ENCODE assay signal across 1 cellular context in the genomic region with DNA sequence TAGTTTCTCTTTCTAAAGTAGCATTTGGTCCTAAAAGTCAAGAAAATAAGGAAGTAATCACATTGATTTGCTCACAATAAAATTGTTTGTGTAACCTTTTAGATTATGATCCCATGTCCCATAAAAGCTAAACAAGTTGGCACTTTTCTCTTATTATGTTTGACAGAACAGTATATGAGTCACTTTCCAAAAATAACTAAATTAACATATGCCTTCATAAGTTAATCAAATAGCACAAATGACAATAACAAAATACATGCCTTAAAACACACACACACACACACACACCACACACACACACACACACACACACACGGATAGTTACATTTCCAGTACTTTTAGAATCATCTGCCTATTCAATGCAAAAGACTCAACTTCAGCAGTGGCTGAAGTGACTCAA.
TF ChIP-seq lines count a peak whose summit lies in the region.

No MANE protein-coding gene starts in this region.

TF ChIP-seq in HEK293, 187 proteins besides CTCF, POLR2A, EP300 and RAD21 (continued from another document):
- TF ChIP-seq, protein P1, sequence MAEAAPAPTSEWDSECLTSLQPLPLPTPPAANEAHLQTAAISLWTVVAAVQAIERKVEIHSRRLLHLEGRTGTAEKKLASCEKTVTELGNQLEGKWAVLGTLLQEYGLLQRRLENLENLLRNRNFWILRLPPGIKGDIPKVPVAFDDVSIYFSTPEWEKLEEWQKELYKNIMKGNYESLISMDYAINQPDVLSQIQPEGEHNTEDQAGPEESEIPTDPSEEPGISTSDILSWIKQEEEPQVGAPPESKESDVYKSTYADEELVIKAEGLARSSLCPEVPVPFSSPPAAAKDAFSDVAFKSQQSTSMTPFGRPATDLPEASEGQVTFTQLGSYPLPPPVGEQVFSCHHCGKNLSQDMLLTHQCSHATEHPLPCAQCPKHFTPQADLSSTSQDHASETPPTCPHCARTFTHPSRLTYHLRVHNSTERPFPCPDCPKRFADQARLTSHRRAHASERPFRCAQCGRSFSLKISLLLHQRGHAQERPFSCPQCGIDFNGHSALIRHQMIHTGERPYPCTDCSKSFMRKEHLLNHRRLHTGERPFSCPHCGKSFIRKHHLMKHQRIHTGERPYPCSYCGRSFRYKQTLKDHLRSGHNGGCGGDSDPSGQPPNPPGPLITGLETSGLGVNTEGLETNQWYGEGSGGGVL (tag by site-specific recombination; IDR thresholded peaks at IDR 0.05), result peak; percentile 34; the same call in 1 of the 2 replicates
- 0 out of 2 replicates have a peak, but pooled peaks have one; percentile 21 for TF ChIP-seq MYNN (tag by site-specific recombination; IDR thresholded peaks at IDR 0.05; ENCODE audit: borderline replicate concordance)
- peak; percentile 41; the same call in 1 of the 2 replicates for TF ChIP-seq FEZF1 (tag by site-specific recombination; IDR thresholded peaks at IDR 0.05)
- TF ChIP-seq, protein P2, sequence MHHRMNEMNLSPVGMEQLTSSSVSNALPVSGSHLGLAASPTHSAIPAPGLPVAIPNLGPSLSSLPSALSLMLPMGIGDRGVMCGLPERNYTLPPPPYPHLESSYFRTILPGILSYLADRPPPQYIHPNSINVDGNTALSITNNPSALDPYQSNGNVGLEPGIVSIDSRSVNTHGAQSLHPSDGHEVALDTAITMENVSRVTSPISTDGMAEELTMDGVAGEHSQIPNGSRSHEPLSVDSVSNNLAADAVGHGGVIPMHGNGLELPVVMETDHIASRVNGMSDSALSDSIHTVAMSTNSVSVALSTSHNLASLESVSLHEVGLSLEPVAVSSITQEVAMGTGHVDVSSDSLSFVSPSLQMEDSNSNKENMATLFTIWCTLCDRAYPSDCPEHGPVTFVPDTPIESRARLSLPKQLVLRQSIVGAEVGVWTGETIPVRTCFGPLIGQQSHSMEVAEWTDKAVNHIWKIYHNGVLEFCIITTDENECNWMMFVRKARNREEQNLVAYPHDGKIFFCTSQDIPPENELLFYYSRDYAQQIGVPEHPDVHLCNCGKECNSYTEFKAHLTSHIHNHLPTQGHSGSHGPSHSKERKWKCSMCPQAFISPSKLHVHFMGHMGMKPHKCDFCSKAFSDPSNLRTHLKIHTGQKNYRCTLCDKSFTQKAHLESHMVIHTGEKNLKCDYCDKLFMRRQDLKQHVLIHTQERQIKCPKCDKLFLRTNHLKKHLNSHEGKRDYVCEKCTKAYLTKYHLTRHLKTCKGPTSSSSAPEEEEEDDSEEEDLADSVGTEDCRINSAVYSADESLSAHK (tag by site-specific recombination; IDR thresholded peaks at IDR 0.05), result 0 out of 2 replicates have a peak, but pooled peaks have one; percentile 21
- 0 out of 2 replicates have a peak, but pooled peaks have one; percentile 12 for TF ChIP-seq ZNF664 (tag by site-specific recombination; IDR thresholded peaks at IDR 0.05)
- no peak for TF ChIP-seq ZNF335 (tag by site-specific recombination; conservative IDR thresholded peaks at IDR 0.05)
- TF ChIP-seq, protein P3, sequence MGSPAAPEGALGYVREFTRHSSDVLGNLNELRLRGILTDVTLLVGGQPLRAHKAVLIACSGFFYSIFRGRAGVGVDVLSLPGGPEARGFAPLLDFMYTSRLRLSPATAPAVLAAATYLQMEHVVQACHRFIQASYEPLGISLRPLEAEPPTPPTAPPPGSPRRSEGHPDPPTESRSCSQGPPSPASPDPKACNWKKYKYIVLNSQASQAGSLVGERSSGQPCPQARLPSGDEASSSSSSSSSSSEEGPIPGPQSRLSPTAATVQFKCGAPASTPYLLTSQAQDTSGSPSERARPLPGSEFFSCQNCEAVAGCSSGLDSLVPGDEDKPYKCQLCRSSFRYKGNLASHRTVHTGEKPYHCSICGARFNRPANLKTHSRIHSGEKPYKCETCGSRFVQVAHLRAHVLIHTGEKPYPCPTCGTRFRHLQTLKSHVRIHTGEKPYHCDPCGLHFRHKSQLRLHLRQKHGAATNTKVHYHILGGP (tag by site-specific recombination; IDR thresholded peaks at IDR 0.05), result peak; percentile 44; the same call in 1 of the 2 replicates
- TF ChIP-seq, protein P4, sequence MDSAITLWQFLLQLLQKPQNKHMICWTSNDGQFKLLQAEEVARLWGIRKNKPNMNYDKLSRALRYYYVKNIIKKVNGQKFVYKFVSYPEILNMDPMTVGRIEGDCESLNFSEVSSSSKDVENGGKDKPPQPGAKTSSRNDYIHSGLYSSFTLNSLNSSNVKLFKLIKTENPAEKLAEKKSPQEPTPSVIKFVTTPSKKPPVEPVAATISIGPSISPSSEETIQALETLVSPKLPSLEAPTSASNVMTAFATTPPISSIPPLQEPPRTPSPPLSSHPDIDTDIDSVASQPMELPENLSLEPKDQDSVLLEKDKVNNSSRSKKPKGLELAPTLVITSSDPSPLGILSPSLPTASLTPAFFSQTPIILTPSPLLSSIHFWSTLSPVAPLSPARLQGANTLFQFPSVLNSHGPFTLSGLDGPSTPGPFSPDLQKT (IDR thresholded peaks at IDR 0.05; ENCODE audit: borderline replicate concordance, low read depth, low read length), result no peak
- TF ChIP-seq WT1 (tag by site-specific recombination; IDR thresholded peaks at IDR 0.05), result peak; percentile 52; the same call in 1 of the 2 replicates
- TF ChIP-seq KLF9 (tag by site-specific recombination; IDR thresholded peaks at IDR 0.05; ENCODE audit: low read depth), result no peak
- no peak for TF ChIP-seq ZNF121 (tag by site-specific recombination; IDR thresholded peaks at IDR 0.05)
- TF ChIP-seq, protein P5, sequence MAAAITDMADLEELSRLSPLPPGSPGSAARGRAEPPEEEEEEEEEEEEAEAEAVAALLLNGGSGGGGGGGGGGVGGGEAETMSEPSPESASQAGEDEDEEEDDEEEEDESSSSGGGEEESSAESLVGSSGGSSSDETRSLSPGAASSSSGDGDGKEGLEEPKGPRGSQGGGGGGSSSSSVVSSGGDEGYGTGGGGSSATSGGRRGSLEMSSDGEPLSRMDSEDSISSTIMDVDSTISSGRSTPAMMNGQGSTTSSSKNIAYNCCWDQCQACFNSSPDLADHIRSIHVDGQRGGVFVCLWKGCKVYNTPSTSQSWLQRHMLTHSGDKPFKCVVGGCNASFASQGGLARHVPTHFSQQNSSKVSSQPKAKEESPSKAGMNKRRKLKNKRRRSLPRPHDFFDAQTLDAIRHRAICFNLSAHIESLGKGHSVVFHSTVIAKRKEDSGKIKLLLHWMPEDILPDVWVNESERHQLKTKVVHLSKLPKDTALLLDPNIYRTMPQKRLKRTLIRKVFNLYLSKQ (tag by site-specific recombination; IDR thresholded peaks at IDR 0.05; ENCODE audit: borderline replicate concordance), result no peak
- peak; percentile 43; the same call in 1 of the 2 replicates for TF ChIP-seq ZBTB17 (tag by site-specific recombination; IDR thresholded peaks at IDR 0.05)
- peak; percentile 68 for TF ChIP-seq ZEB2 (tag by site-specific recombination; IDR thresholded peaks at IDR 0.05)
- peak; percentile 78; the same call in 1 of the 2 replicates for TF ChIP-seq ZNF2 (tag by site-specific recombination; IDR thresholded peaks at IDR 0.05)
- TF ChIP-seq ZNF624 (tag by site-specific recombination; IDR thresholded peaks at IDR 0.05), result no peak
- peak; percentile 84 for TF ChIP-seq BCL11A (tag by site-specific recombination; IDR thresholded peaks at IDR 0.05; ENCODE audit: low read depth)
- peak; percentile 70 for TF ChIP-seq ZNF629 (tag by site-specific recombination; IDR thresholded peaks at IDR 0.05)
- TF ChIP-seq, protein P6, sequence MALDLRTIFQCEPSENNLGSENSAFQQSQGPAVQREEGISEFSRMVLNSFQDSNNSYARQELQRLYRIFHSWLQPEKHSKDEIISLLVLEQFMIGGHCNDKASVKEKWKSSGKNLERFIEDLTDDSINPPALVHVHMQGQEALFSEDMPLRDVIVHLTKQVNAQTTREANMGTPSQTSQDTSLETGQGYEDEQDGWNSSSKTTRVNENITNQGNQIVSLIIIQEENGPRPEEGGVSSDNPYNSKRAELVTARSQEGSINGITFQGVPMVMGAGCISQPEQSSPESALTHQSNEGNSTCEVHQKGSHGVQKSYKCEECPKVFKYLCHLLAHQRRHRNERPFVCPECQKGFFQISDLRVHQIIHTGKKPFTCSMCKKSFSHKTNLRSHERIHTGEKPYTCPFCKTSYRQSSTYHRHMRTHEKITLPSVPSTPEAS (tag by site-specific recombination; IDR thresholded peaks at IDR 0.05), result peak; percentile 85
- TF ChIP-seq ZXDB (tag by site-specific recombination; IDR thresholded peaks at IDR 0.05), result peak; percentile 31; the same call in 1 of the 2 replicates
- no peak for TF ChIP-seq ZNF514 (tag by site-specific recombination; IDR thresholded peaks at IDR 0.05)
- peak; percentile 36; the same call in 1 of the 2 replicates for TF ChIP-seq SP3 (tag by site-specific recombination; IDR thresholded peaks at IDR 0.05)
- TF ChIP-seq OSR2 (tag by site-specific recombination; IDR thresholded peaks at IDR 0.05), result peak; percentile 61; the same call in 1 of the 2 replicates
- TF ChIP-seq, protein P7, sequence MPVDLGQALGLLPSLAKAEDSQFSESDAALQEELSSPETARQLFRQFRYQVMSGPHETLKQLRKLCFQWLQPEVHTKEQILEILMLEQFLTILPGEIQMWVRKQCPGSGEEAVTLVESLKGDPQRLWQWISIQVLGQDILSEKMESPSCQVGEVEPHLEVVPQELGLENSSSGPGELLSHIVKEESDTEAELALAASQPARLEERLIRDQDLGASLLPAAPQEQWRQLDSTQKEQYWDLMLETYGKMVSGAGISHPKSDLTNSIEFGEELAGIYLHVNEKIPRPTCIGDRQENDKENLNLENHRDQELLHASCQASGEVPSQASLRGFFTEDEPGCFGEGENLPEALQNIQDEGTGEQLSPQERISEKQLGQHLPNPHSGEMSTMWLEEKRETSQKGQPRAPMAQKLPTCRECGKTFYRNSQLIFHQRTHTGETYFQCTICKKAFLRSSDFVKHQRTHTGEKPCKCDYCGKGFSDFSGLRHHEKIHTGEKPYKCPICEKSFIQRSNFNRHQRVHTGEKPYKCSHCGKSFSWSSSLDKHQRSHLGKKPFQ (tag by site-specific recombination; IDR thresholded peaks at IDR 0.05), result 0 out of 2 replicates have a peak, but pooled peaks have one; percentile 33
- TF ChIP-seq ZNF391 (tag by site-specific recombination; IDR thresholded peaks at IDR 0.05; ENCODE audit: borderline replicate concordance, low read depth), result 0 out of 2 replicates have a peak, but pooled peaks have one; percentile 64
- TF ChIP-seq ZNF747 (tag by site-specific recombination; IDR thresholded peaks at IDR 0.05), result no peak
- TF ChIP-seq YY2 (tag by site-specific recombination; IDR thresholded peaks at IDR 0.05), result no peak
- TF ChIP-seq ZFP69B (tag by site-specific recombination; IDR thresholded peaks at IDR 0.05), result peak; percentile 40; the same call in 1 of the 2 replicates
- TF ChIP-seq, protein P8, sequence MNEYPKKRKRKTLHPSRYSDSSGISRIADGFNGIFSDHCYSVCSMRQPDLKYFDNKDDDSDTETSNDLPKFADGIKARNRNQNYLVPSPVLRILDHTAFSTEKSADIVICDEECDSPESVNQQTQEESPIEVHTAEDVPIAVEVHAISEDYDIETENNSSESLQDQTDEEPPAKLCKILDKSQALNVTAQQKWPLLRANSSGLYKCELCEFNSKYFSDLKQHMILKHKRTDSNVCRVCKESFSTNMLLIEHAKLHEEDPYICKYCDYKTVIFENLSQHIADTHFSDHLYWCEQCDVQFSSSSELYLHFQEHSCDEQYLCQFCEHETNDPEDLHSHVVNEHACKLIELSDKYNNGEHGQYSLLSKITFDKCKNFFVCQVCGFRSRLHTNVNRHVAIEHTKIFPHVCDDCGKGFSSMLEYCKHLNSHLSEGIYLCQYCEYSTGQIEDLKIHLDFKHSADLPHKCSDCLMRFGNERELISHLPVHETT (tag by site-specific recombination; IDR thresholded peaks at IDR 0.05), result peak; percentile 81
- peak; percentile 45; the same call in 1 of the 2 replicates for TF ChIP-seq ZNF843 (tag by site-specific recombination; IDR thresholded peaks at IDR 0.05)
- 0 out of 2 replicates have a peak, but pooled peaks have one; percentile 43 for TF ChIP-seq ZBTB1 (tag by site-specific recombination; IDR thresholded peaks at IDR 0.05)
- TF ChIP-seq, protein P9, sequence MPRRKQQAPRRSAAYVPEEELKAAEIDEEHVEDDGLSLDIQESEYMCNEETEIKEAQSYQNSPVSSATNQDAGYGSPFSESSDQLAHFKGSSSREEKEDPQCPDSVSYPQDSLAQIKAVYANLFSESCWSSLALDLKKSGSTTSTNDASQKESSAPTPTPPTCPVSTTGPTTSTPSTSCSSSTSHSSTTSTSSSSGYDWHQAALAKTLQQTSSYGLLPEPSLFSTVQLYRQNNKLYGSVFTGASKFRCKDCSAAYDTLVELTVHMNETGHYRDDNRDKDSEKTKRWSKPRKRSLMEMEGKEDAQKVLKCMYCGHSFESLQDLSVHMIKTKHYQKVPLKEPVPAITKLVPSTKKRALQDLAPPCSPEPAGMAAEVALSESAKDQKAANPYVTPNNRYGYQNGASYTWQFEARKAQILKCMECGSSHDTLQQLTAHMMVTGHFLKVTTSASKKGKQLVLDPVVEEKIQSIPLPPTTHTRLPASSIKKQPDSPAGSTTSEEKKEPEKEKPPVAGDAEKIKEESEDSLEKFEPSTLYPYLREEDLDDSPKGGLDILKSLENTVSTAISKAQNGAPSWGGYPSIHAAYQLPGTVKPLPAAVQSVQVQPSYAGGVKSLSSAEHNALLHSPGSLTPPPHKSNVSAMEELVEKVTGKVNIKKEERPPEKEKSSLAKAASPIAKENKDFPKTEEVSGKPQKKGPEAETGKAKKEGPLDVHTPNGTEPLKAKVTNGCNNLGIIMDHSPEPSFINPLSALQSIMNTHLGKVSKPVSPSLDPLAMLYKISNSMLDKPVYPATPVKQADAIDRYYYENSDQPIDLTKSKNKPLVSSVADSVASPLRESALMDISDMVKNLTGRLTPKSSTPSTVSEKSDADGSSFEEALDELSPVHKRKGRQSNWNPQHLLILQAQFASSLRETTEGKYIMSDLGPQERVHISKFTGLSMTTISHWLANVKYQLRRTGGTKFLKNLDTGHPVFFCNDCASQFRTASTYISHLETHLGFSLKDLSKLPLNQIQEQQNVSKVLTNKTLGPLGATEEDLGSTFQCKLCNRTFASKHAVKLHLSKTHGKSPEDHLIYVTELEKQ (tag by site-specific recombination; IDR thresholded peaks at IDR 0.05; ENCODE audit: borderline replicate concordance), result peak; percentile 70; the same call in 1 of the 2 replicates
- no peak for TF ChIP-seq TRIM28 (IDR thresholded peaks at IDR 0.05; ENCODE audit: borderline replicate concordance, low read length)
